30 cellular contexts compared by ENCODE assay signal in genomic region chr14:58605465-58605864, GRCh38.
"Had no signal": no experiment of that assay in that cellular context is flagged by ENCODE, and none has a peak within 500 bp of the region (broad histone marks: within the 10 kb centered on the region; RNA-seq: fewer than 3 reads in every experiment).

No MANE protein-coding gene starts in this region.

- H3K4me3 Mint-ChIP-seq: activated B cell treated with CpG ODN at 0.5 μM for 24 hours; activated CD8-positive, alpha-beta T cell treated with anti-CD3 and anti-CD28 coated beads for 36 hours; activated naive CD8-positive, alpha-beta T cell; activated T-cell treated with anti-CD3 and anti-CD28 coated beads, Interleukin-2, amount 50 U/mL, for 4 hours; activated T-helper 17 cell treated with anti-CD3 and anti-CD28 coated beads, Interleukin-2, amount 50 U/mL, for 72 hours; central memory CD8-positive, alpha-beta T cell; dendritic cell treated with granulocyte-macrophage colony-stimulating factor and Interleukin-4, amounts not matched to agents 40 ng/mL and 50 ng/mL, for 4 days; endodermal cell; T-helper 17 cell; T-helper 2 cell treated with Interferon-gamma antibody and Interleukin-4, amounts not matched to agents 5 μg/mL and 100 μg/mL, for 36 hours had no signal

- H3K4me1 Mint-ChIP-seq: activated B cell treated with CpG ODN at 0.5 μM for 24 hours; activated T-helper 17 cell treated with anti-CD3 and anti-CD28 coated beads, Interleukin-2, amount 50 U/mL, for 72 hours; central memory CD8-positive, alpha-beta T cell had no signal

- DNase-seq: activated B cell treated with CpG ODN at 0.5 μM for 24 hours; activated CD4-positive, alpha-beta T cell treated with anti-CD3 and anti-CD28 coated beads for 48 hours; activated CD4-positive, alpha-beta T cell treated with anti-CD3 and anti-CD28 coated beads, Interleukin-2, amount 50 U/mL, for 1 hour; activated CD4-positive, alpha-beta T cell treated with anti-CD3 and anti-CD28 coated beads, Interleukin-2, amount 50 U/mL, for 48 hours; activated CD8-positive, alpha-beta memory T cell treated with anti-CD3 and anti-CD28 coated beads for 24 hours; activated CD8-positive, alpha-beta T cell treated with anti-CD3 and anti-CD28 coated beads for 36 hours; activated effector memory CD4-positive, alpha-beta T cell treated with Interleukin-2 at 50 U/mL for 16 hours; activated gamma-delta T cell treated with Interleukin-2 at 50 U/mL for 16 hours; activated naive CD4-positive, alpha-beta T cell treated with anti-CD3 and anti-CD28 coated beads, Interleukin-2, amount 50 U/mL, for 16 hours; activated naive CD4-positive, alpha-beta T cell treated with Interleukin-2 at 50 U/mL for 16 hours; activated T-cell treated with anti-CD3 and anti-CD28 coated beads, Interleukin-2, amount 50 U/mL, for 4 hours; amniotic stem cell; anterior cingulate cortex; brain microvascular endothelial cell; dorsolateral prefrontal cortex; effector memory CD4-positive, alpha-beta T cell; endodermal cell; foreskin fibroblast; head of caudate nucleus; T-helper 17 cell; T1000; WERI-Rb-1 had no signal

- H3K9me3 Mint-ChIP-seq: activated B cell treated with CpG ODN at 0.5 μM for 24 hours; activated CD8-positive, alpha-beta T cell treated with anti-CD3 and anti-CD28 coated beads for 36 hours; activated T-cell treated with anti-CD3 and anti-CD28 coated beads, Interleukin-2, amount 50 U/mL, for 4 hours; activated T-helper 17 cell treated with anti-CD3 and anti-CD28 coated beads, Interleukin-2, amount 50 U/mL, for 72 hours; central memory CD8-positive, alpha-beta T cell; dendritic cell treated with granulocyte-macrophage colony-stimulating factor and Interleukin-4, amounts not matched to agents 40 ng/mL and 50 ng/mL, for 4 days; endodermal cell; T-helper 2 cell treated with Interferon-gamma antibody and Interleukin-4, amounts not matched to agents 5 μg/mL and 100 μg/mL, for 36 hours had no signal

- H3K27me3 Mint-ChIP-seq: activated B cell treated with CpG ODN at 0.5 μM for 24 hours; central memory CD8-positive, alpha-beta T cell; dendritic cell treated with granulocyte-macrophage colony-stimulating factor and Interleukin-4, amounts not matched to agents 40 ng/mL and 50 ng/mL, for 4 days had no signal

- H3K27ac ChIP-seq: brain microvascular endothelial cell, coronary artery, dorsolateral prefrontal cortex, WERI-Rb-1 had no signal

- H3K27me3 ChIP-seq: brain microvascular endothelial cell, dorsolateral prefrontal cortex had no signal

- H3K4me3 ChIP-seq: coronary artery, dorsolateral prefrontal cortex had no signal

- ATAC-seq: activated CD4-positive, CD25-positive, alpha-beta regulatory T cell treated with anti-CD3 and anti-CD28 coated beads, Interleukin-2, amount 50 U/mL, for 24 hours; activated CD8-positive, alpha-beta T cell treated with anti-CD3 and anti-CD28 coated beads for 36 hours; activated T-cell treated with anti-CD3 and anti-CD28 coated beads, Interleukin-2, amount 50 U/mL, for 4 hours; activated T-helper 17 cell treated with anti-CD3 and anti-CD28 coated beads, Interleukin-2, amount 50 U/mL, for 72 hours; esophagus mucosa; T-helper 17 cell had no signal

- H3K36me3 Mint-ChIP-seq: activated naive CD8-positive, alpha-beta T cell had no signal

- H3K27ac Mint-ChIP-seq: activated B cell treated with CpG ODN at 0.5 μM for 24 hours; activated CD8-positive, alpha-beta T cell treated with anti-CD3 and anti-CD28 coated beads for 36 hours; activated naive CD8-positive, alpha-beta T cell; activated T-helper 17 cell treated with anti-CD3 and anti-CD28 coated beads, Interleukin-2, amount 50 U/mL, for 72 hours; dendritic cell treated with granulocyte-macrophage colony-stimulating factor and Interleukin-4, amounts not matched to agents 40 ng/mL and 50 ng/mL, for 4 days; endodermal cell; T-helper 17 cell; T-helper 2 cell treated with Interferon-gamma antibody and Interleukin-4, amounts not matched to agents 5 μg/mL and 100 μg/mL, for 36 hours had no signal

- H3K36me3 ChIP-seq: brain microvascular endothelial cell, WERI-Rb-1 had no signal
